Comparison of ENCODE assay signal across 26 cellular contexts in genomic region chr7:716212-716611, GRCh38. TPM values are rescaled to one million over a fixed set of nuclear protein-coding genes. Genes with fewer than 3 reads are reported as not detected.
DNase-seq lines count a peak whose midpoint lies in the region; ATAC-seq and TF ChIP-seq lines count a peak whose summit lies in the region.
"Had no signal": no experiment of that assay in that cellular context is flagged by ENCODE, and none has a peak within 500 bp of the region (broad histone marks: within the 10 kb centered on the region; RNA-seq: fewer than 3 reads in every experiment).

No MANE protein-coding gene starts in this region.

- H3K9me3 ChIP-seq in CD8-positive, alpha-beta T cell (ENCODE audit: low read length): no peaks in the 10 kb centered on the region
- H3K9me3 ChIP-seq: Peyer's patch, uterus had no signal

- H3K4me1 Mint-ChIP-seq in CD8-positive, alpha-beta T cell (ENCODE audit: low read depth): peaks cover 15% of the 10 kb centered on the region
- H3K4me1 Mint-ChIP-seq in brain: peaks cover 17% of the 10 kb centered on the region
- H3K4me1 Mint-ChIP-seq in nephron: peaks cover 6% of the 10 kb centered on the region
- H3K4me1 Mint-ChIP-seq in activated CD4-positive, alpha-beta T cell treated with anti-CD3 and anti-CD28 coated beads, Interleukin-2, amount 10 ng/mL, durations not matched to agents 7 days and 5 days: peaks cover 8% of the 10 kb centered on the region

- ATAC-seq in CD8-positive, alpha-beta T cell: no peak
- no peak for ATAC-seq in HG02938 (IDR thresholded peaks at IDR 0.05; ENCODE audit: unreplicated experiment)
- ATAC-seq: GM12878 had no signal

- H3K27ac ChIP-seq in CD8-positive, alpha-beta T cell (ENCODE audit: low read depth, low read length): no peak overlapping the region
- H3K27ac ChIP-seq: dorsolateral prefrontal cortex, left ventricle myocardium inferior, Peyer's patch, SJSA1, uterus, VCaP had no signal

- peak overlapping the region; percentile 5 for H3K27ac Mint-ChIP-seq in CD8-positive, alpha-beta T cell
- H3K27ac Mint-ChIP-seq in brain (peak overlapping the region in 1 of 5 experiments; percentile 22), nephron (no peak overlapping the region)
- H3K27ac Mint-ChIP-seq in activated CD4-positive, alpha-beta T cell treated with anti-CD3 and anti-CD28 coated beads, Interleukin-2, amount 10 ng/mL, durations not matched to agents 7 days and 5 days: no peak overlapping the region
- H3K27ac Mint-ChIP-seq: HFFc6, nephron progenitor cell had no signal

- CTCF ChIA-PET in CD8-positive, alpha-beta T cell (lab: Charles Lee): no interaction called here
- CTCF ChIA-PET in activated CD4-positive, alpha-beta T cell treated with anti-CD3 and anti-CD28 coated beads, Interleukin-2, amount 10 ng/mL, durations not matched to agents 7 days and 5 days (lab: Charles Lee): interaction anchor here (0.6 to 1.2 kb wide), 4 partner anchors 15 to 68 kb away, joined by 3 to 8 read pairs (median 4); no protein-coding TSS in a partner anchor

- intact Hi-C loops in CD8-positive, alpha-beta T cell (cut with DNase I, micrococcal nuclease): no loop called here

- no peaks in the 10 kb centered on the region for H3K27me3 Mint-ChIP-seq in CD8-positive, alpha-beta T cell (ENCODE audit: low read depth)
- peaks cover 8% of the 10 kb centered on the region for H3K27me3 Mint-ChIP-seq in brain
- peaks cover 8% of the 10 kb centered on the region for H3K27me3 Mint-ChIP-seq in nephron (ENCODE audit: low read depth)
- no peaks in the 10 kb centered on the region for H3K27me3 Mint-ChIP-seq in activated CD4-positive, alpha-beta T cell treated with anti-CD3 and anti-CD28 coated beads, Interleukin-2, amount 10 ng/mL, durations not matched to agents 7 days and 5 days

- no peaks in the 10 kb centered on the region for H3K36me3 ChIP-seq in CD8-positive, alpha-beta T cell (ENCODE audit: insufficient read depth, low read length)
- H3K36me3 ChIP-seq: left ventricle myocardium inferior, Peyer's patch, SJSA1, uterus had no signal

- no peak overlapping the region for H3K4me3 Mint-ChIP-seq in CD8-positive, alpha-beta T cell
- H3K4me3 Mint-ChIP-seq in brain (peak overlapping the region in 3 of 5 experiments; percentile 9 to 23 (median 14)), nephron (peak overlapping the region in 2 of 3 experiments; percentile 1 to 36)
- H3K4me3 Mint-ChIP-seq in activated CD4-positive, alpha-beta T cell treated with anti-CD3 and anti-CD28 coated beads, Interleukin-2, amount 10 ng/mL, durations not matched to agents 7 days and 5 days: no peak overlapping the region
- H3K4me3 Mint-ChIP-seq: HFFc6, nephron progenitor cell had no signal

- POLR2A ChIA-PET in CD8-positive, alpha-beta T cell (lab: Charles Lee): no interaction called here
- POLR2A ChIA-PET in activated CD4-positive, alpha-beta T cell treated with anti-CD3 and anti-CD28 coated beads, Interleukin-2, amount 10 ng/mL, durations not matched to agents 7 days and 5 days (lab: Charles Lee): no interaction called here

- no peak for TF ChIP-seq CTCF in CD8-positive, alpha-beta T cell (IDR thresholded peaks at IDR 0.05)
- TF ChIP-seq CTCF in brain (conservative IDR thresholded peaks at IDR 0.05): no peak
- no peak for TF ChIP-seq CTCF in nephron (IDR thresholded peaks at IDR 0.05; ENCODE audit: unreplicated experiment in 3 of 3)

- no peaks in the 10 kb centered on the region for H3K27me3 ChIP-seq in CD8-positive, alpha-beta T cell (ENCODE audit: insufficient read depth, low read length)
- H3K27me3 ChIP-seq: Peyer's patch, SJSA1, uterus had no signal

- H3K36me3 Mint-ChIP-seq in CD8-positive, alpha-beta T cell: no peaks in the 10 kb centered on the region
- H3K36me3 Mint-ChIP-seq in brain (no peaks in the 10 kb centered on the region), nephron (ENCODE audit: low read depth) (peaks cover 18% of the 10 kb centered on the region)
- peaks cover 10% of the 10 kb centered on the region for H3K36me3 Mint-ChIP-seq in activated CD4-positive, alpha-beta T cell treated with anti-CD3 and anti-CD28 coated beads, Interleukin-2, amount 10 ng/mL, durations not matched to agents 7 days and 5 days (ENCODE audit: low read depth)

- H3K4me3 ChIP-seq in CD8-positive, alpha-beta T cell (ENCODE audit: low read depth, low read length): no peak overlapping the region
- H3K4me3 ChIP-seq: dorsolateral prefrontal cortex, GM12878, left ventricle myocardium inferior, Peyer's patch, SJSA1, uterus had no signal

- peaks cover 13% of the 10 kb centered on the region for H3K4me1 ChIP-seq in CD8-positive, alpha-beta T cell (ENCODE audit: insufficient read depth, low read length)
- H3K4me1 ChIP-seq: SJSA1, uterus had no signal

- H3K9me3 Mint-ChIP-seq in CD8-positive, alpha-beta T cell: no peaks in the 10 kb centered on the region
- H3K9me3 Mint-ChIP-seq in brain (peaks cover 3 to 14% (median 10%) of the 10 kb centered on the region in 5 experiments), nephron (peaks cover 12% of the 10 kb centered on the region)
- peaks cover 9% of the 10 kb centered on the region for H3K9me3 Mint-ChIP-seq in activated CD4-positive, alpha-beta T cell treated with anti-CD3 and anti-CD28 coated beads, Interleukin-2, amount 10 ng/mL, durations not matched to agents 7 days and 5 days

- DNase-seq in CD8-positive, alpha-beta T cell: no peak
- DNase-seq in ELF-1 (ENCODE audit: low read depth, low spot score) (peak; percentile 80), DMS153 treated with DMSO at 0.1 percent for 48 hours (lab: John Stamatoyannopoulos, UW; ENCODE audit: unreplicated experiment) (no peak)
- DNase-seq in activated CD4-positive, alpha-beta T cell treated with anti-CD3 and anti-CD28 coated beads, Interleukin-2, amount 10 ng/mL, durations not matched to agents 7 days and 5 days: no peak
- DNase-seq: activated naive CD4-positive, alpha-beta T cell; anterior cingulate cortex; CD4-positive, alpha-beta memory T cell; central memory CD4-positive, alpha-beta T cell; DMS53; HFFc6; KG1; left ventricle myocardium inferior; midbrain; NCI-H187 treated with DMSO at 0.1 percent for 48 hours; NCI-H510A; nephron progenitor cell; T-helper 2 cell; uterus had no signal

RNA-seq across cellular contexts. Expression of gene DNAAF5, which starts 10.3 kb away (rescaled TPM):
- 1 to 10 TPM; 4.3 to 4.9 TPM for total RNA-seq in CD8-positive, alpha-beta T cell
- 17.7 TPM for polyA plus RNA-seq in brain (ENCODE audit: insufficient read depth, low read depth, low replicate concordance)
- total RNA-seq in activated CD4-positive, alpha-beta T cell treated with anti-CD3 and anti-CD28 coated beads, Interleukin-2, amount 10 ng/mL, durations not matched to agents 7 days and 5 days: 10 to 100 TPM; 21.0 to 23.8 TPM

RNA-seq across cellular contexts. Expression of gene PRKAR1B, which starts 10.9 kb away (rescaled TPM):
- 10 to 100 TPM; 16.6 to 20.2 TPM for total RNA-seq in CD8-positive, alpha-beta T cell
- 174 TPM for polyA plus RNA-seq in brain (ENCODE audit: insufficient read depth, low read depth, low replicate concordance)
- 10 to 100 TPM; 29.8 to 32.5 TPM for total RNA-seq in activated CD4-positive, alpha-beta T cell treated with anti-CD3 and anti-CD28 coated beads, Interleukin-2, amount 10 ng/mL, durations not matched to agents 7 days and 5 days

Comparison
In these comparisons a context has a peak if more than half of its experiments do, and no peak if none do; other contexts are left out.
1. H3K4me3 Mint-ChIP-seq: peak in brain (3 of 5) and nephron (2 of 3); none in CD8-positive, alpha-beta T cell (single experiment) and activated CD4-positive, alpha-beta T cell treated with anti-CD3 and anti-CD28 coated beads, Interleukin-2, amount 10 ng/mL, durations not matched to agents 7 days and 5 days (single experiment).